In genomic region chr20:36180323-36180722, GRCh38 we compare ENCODE assay signal across 35 cellular contexts.
"Had no signal": no experiment of that assay in that cellular context is flagged by ENCODE, and none has a peak within 500 bp of the region (broad histone marks: within the 10 kb centered on the region; RNA-seq: fewer than 3 reads in every experiment).

No MANE protein-coding gene starts in this region.

- H3K36me3 ChIP-seq: MG63, WERI-Rb-1 had no signal

- H3K4me3 ChIP-seq: ascending aorta, breast epithelium, MG63, Peyer's patch had no signal

- H3K27ac Mint-ChIP-seq: activated CD4-positive, alpha-beta memory T cell treated with anti-CD3 and anti-CD28 coated beads, Interleukin-2, amount 10 ng/mL, durations not matched to agents 7 days and 5 days; activated CD8-positive, alpha-beta memory T cell treated with anti-CD3 and anti-CD28 coated beads, Interleukin-2, amount 10 ng/mL, durations not matched to agents 7 days and 5 days; activated naive CD8-positive, alpha-beta T cell treated with anti-CD3 and anti-CD28 coated beads for 36 hours; activated T-cell treated with anti-CD3 and anti-CD28 coated beads, Interleukin-2, amount 50 U/mL, for 72 hours; activated T-helper 17 cell treated with anti-CD3 and anti-CD28 coated beads, Interleukin-2, amount 50 U/mL, for 72 hours had no signal

- H3K36me3 Mint-ChIP-seq: activated CD8-positive, alpha-beta memory T cell treated with anti-CD3 and anti-CD28 coated beads, Interleukin-2, amount 10 ng/mL, durations not matched to agents 7 days and 5 days; activated naive CD8-positive, alpha-beta T cell treated with anti-CD3 and anti-CD28 coated beads for 36 hours had no signal

- H3K9me3 Mint-ChIP-seq: activated CD4-positive, alpha-beta memory T cell treated with anti-CD3 and anti-CD28 coated beads, Interleukin-2, amount 10 ng/mL, durations not matched to agents 7 days and 5 days; activated naive CD8-positive, alpha-beta T cell treated with anti-CD3 and anti-CD28 coated beads for 36 hours; activated T-cell treated with anti-CD3 and anti-CD28 coated beads, Interleukin-2, amount 50 U/mL, for 72 hours; activated T-helper 17 cell treated with anti-CD3 and anti-CD28 coated beads, Interleukin-2, amount 50 U/mL, for 72 hours had no signal

- H3K9me3 ChIP-seq: ascending aorta, breast epithelium, MG63, Peyer's patch had no signal

- H3K27ac ChIP-seq: ascending aorta, breast epithelium, Peyer's patch, WERI-Rb-1 had no signal

- H3K27me3 ChIP-seq: ascending aorta, breast epithelium, MG63, Peyer's patch had no signal

- H3K4me3 Mint-ChIP-seq: activated CD4-positive, alpha-beta memory T cell treated with anti-CD3 and anti-CD28 coated beads, Interleukin-2, amount 10 ng/mL, durations not matched to agents 7 days and 5 days; activated CD8-positive, alpha-beta memory T cell treated with anti-CD3 and anti-CD28 coated beads, Interleukin-2, amount 10 ng/mL, durations not matched to agents 7 days and 5 days; activated naive CD8-positive, alpha-beta T cell treated with anti-CD3 and anti-CD28 coated beads for 36 hours; activated T-cell treated with anti-CD3 and anti-CD28 coated beads, Interleukin-2, amount 50 U/mL, for 72 hours; activated T-helper 17 cell treated with anti-CD3 and anti-CD28 coated beads, Interleukin-2, amount 50 U/mL, for 72 hours had no signal

- H3K4me1 ChIP-seq: ascending aorta, breast epithelium had no signal

- DNase-seq: activated CD4-positive, alpha-beta memory T cell treated with anti-CD3 and anti-CD28 coated beads, Interleukin-2, amount 10 ng/mL, durations not matched to agents 7 days and 5 days; activated CD4-positive, alpha-beta T cell treated with anti-CD3 and anti-CD28 coated beads for 1 hour; activated CD4-positive, alpha-beta T cell treated with anti-CD3 and anti-CD28 coated beads for 48 hours; activated CD4-positive, CD25-positive, alpha-beta regulatory T cell; activated CD8-positive, alpha-beta memory T cell treated with anti-CD3 and anti-CD28 coated beads for 24 hours; activated CD8-positive, alpha-beta memory T cell treated with anti-CD3 and anti-CD28 coated beads, Interleukin-2, amount 10 ng/mL, durations not matched to agents 7 days and 5 days; activated CD8-positive, alpha-beta memory T cell treated with anti-CD3 and anti-CD28 coated beads, Interleukin-2, amount 50 U/mL, for 48 hours; activated effector memory CD4-positive, alpha-beta T cell treated with anti-CD3 and anti-CD28 coated beads, Interleukin-2, amount 50 U/mL, for 16 hours; activated naive CD4-positive, alpha-beta T cell; activated naive CD4-positive, alpha-beta T cell treated with anti-CD3 and anti-CD28 coated beads, Interleukin-2, amount 50 U/mL, for 16 hours; activated naive CD8-positive, alpha-beta T cell treated with anti-CD3 and anti-CD28 coated beads for 36 hours; activated T-cell treated with anti-CD3 and anti-CD28 coated beads, Interleukin-2, amount 50 U/mL, for 72 hours; Kasumi-1; KG1; MG63; NCI-H1048; NCI-H1436; NCI-H1694; NCI-H1930; NCI-H2081 treated with DMSO at 0.1 percent for 48 hours; NCI-H510A; NCI-H748 treated with DMSO at 0.1 percent for 48 hours; NK-92 treated with Interleukin-12 subunit alpha and Interleukin-12 subunit beta, amount 100 ng/mL, for 24 hours; PC-3; Peyer's patch; RPMI8226; SIG-M5; T-helper 1 cell; T-helper 2 cell; T1000; WERI-Rb-1 had no signal

- H3K4me1 Mint-ChIP-seq: activated CD4-positive, alpha-beta memory T cell treated with anti-CD3 and anti-CD28 coated beads, Interleukin-2, amount 10 ng/mL, durations not matched to agents 7 days and 5 days; activated naive CD8-positive, alpha-beta T cell treated with anti-CD3 and anti-CD28 coated beads for 36 hours; activated T-helper 17 cell treated with anti-CD3 and anti-CD28 coated beads, Interleukin-2, amount 50 U/mL, for 72 hours had no signal

- H3K27me3 Mint-ChIP-seq: activated CD4-positive, alpha-beta memory T cell treated with anti-CD3 and anti-CD28 coated beads, Interleukin-2, amount 10 ng/mL, durations not matched to agents 7 days and 5 days; activated CD8-positive, alpha-beta memory T cell treated with anti-CD3 and anti-CD28 coated beads, Interleukin-2, amount 10 ng/mL, durations not matched to agents 7 days and 5 days; activated naive CD8-positive, alpha-beta T cell treated with anti-CD3 and anti-CD28 coated beads for 36 hours had no signal

- ATAC-seq: activated CD8-positive, alpha-beta memory T cell treated with anti-CD3 and anti-CD28 coated beads, Interleukin-2, amount 10 ng/mL, durations not matched to agents 7 days and 5 days; activated T-cell treated with anti-CD3 and anti-CD28 coated beads, Interleukin-2, amount 50 U/mL, for 72 hours; activated T-helper 17 cell treated with anti-CD3 and anti-CD28 coated beads, Interleukin-2, amount 50 U/mL, for 72 hours; PC-3; SK-N-SH treated with all-trans-retinoic acid at 6 μM for 48 hours had no signal
